Comparison of ENCODE assay signal across 18 cellular contexts in genomic region chr12:126668538-126668937, GRCh38.
DNase-seq lines count a peak whose midpoint lies in the region; ATAC-seq lines count a peak whose summit lies in the region.
"Had no signal": no experiment of that assay in that cellular context is flagged by ENCODE, and none has a peak within 500 bp of the region (broad histone marks: within the 10 kb centered on the region; RNA-seq: fewer than 3 reads in every experiment).

No MANE protein-coding gene starts in this region.

- intact Hi-C loops in left cardiac atrium (cut with DNase I) (no loop called here), cardiac septum (cut with DNase I) (no loop called here)

- H3K4me3 Mint-ChIP-seq in activated T-cell treated with anti-CD3 and anti-CD28 coated beads, Interleukin-2, amount 50 U/mL, for 4 hours: no peak overlapping the region
- H3K4me3 Mint-ChIP-seq: activated T-cell treated with anti-CD3 and anti-CD28 coated beads, Interleukin-2, amount 50 U/mL, for 24 hours; brain had no signal

- DNase-seq in left cardiac atrium (no peak), cardiac septum (ENCODE audit: low spot score) (no peak), T1000 (lab: John Stamatoyannopoulos, UW) (peak; percentile 38), glomerular visceral epithelial cell (ENCODE audit: extremely low spot score) (peak; percentile 74), NCI-H1417 (lab: John Stamatoyannopoulos, UW) (no peak)
- DNase-seq in activated T-cell treated with anti-CD3 and anti-CD28 coated beads, Interleukin-2, amount 50 U/mL, for 4 hours: no peak
- no peak for DNase-seq in activated T-cell treated with anti-CD3 and anti-CD28 coated beads, Interleukin-2, amount 50 U/mL, for 48 hours
- DNase-seq: ACHN; activated CD4-positive, CD25-positive, alpha-beta regulatory T cell; activated T-cell treated with anti-CD3 and anti-CD28 coated beads, Interleukin-2, amount 50 U/mL, for 24 hours; DND-41; Kasumi-1; mucosa of descending colon; NCI-H2227 treated with DMSO at 0.1 percent for 48 hours; retina; substantia nigra had no signal

- H3K36me3 Mint-ChIP-seq in activated T-cell treated with anti-CD3 and anti-CD28 coated beads, Interleukin-2, amount 50 U/mL, for 4 hours (ENCODE audit: insufficient read depth): no peaks in the 10 kb centered on the region
- H3K36me3 Mint-ChIP-seq: brain had no signal

- peaks cover 3% of the 10 kb centered on the region for H3K9me3 Mint-ChIP-seq in activated T-cell treated with anti-CD3 and anti-CD28 coated beads, Interleukin-2, amount 50 U/mL, for 4 hours

- no peaks in the 10 kb centered on the region for H3K27me3 Mint-ChIP-seq in activated T-cell treated with anti-CD3 and anti-CD28 coated beads, Interleukin-2, amount 50 U/mL, for 4 hours (ENCODE audit: low read depth)
- H3K27me3 Mint-ChIP-seq: activated T-cell treated with anti-CD3 and anti-CD28 coated beads, Interleukin-2, amount 50 U/mL, for 24 hours had no signal

- ATAC-seq in left cardiac atrium: peak; percentile 59 to 95
- ATAC-seq in activated T-cell treated with anti-CD3 and anti-CD28 coated beads, Interleukin-2, amount 50 U/mL, for 4 hours: no peak
- ATAC-seq in GM19395 (IDR thresholded peaks at IDR 0.05; ENCODE audit: unreplicated experiment): no peak
- ATAC-seq: mucosa of descending colon had no signal

- H3K4me1 Mint-ChIP-seq in activated T-cell treated with anti-CD3 and anti-CD28 coated beads, Interleukin-2, amount 50 U/mL, for 4 hours (ENCODE audit: low read depth): no peaks in the 10 kb centered on the region
- H3K4me1 Mint-ChIP-seq: brain had no signal

Comparison
In these comparisons a context has a peak if more than half of its experiments do, and no peak if none do; other contexts are left out.
1. ATAC-seq: peak in left cardiac atrium (2 of 2); none in activated T-cell treated with anti-CD3 and anti-CD28 coated beads, Interleukin-2, amount 50 U/mL, for 4 hours (0 of 2) and GM19395 (single experiment).
2. DNase-seq: peak in T1000 (single experiment) and glomerular visceral epithelial cell (single experiment); none in left cardiac atrium (single experiment), cardiac septum (single experiment), activated T-cell treated with anti-CD3 and anti-CD28 coated beads, Interleukin-2, amount 50 U/mL, for 4 hours (single experiment), activated T-cell treated with anti-CD3 and anti-CD28 coated beads, Interleukin-2, amount 50 U/mL, for 48 hours (0 of 2) and NCI-H1417 (0 of 3).